Comparison of ENCODE assay signal across 8 cellular contexts in the genomic region with DNA sequence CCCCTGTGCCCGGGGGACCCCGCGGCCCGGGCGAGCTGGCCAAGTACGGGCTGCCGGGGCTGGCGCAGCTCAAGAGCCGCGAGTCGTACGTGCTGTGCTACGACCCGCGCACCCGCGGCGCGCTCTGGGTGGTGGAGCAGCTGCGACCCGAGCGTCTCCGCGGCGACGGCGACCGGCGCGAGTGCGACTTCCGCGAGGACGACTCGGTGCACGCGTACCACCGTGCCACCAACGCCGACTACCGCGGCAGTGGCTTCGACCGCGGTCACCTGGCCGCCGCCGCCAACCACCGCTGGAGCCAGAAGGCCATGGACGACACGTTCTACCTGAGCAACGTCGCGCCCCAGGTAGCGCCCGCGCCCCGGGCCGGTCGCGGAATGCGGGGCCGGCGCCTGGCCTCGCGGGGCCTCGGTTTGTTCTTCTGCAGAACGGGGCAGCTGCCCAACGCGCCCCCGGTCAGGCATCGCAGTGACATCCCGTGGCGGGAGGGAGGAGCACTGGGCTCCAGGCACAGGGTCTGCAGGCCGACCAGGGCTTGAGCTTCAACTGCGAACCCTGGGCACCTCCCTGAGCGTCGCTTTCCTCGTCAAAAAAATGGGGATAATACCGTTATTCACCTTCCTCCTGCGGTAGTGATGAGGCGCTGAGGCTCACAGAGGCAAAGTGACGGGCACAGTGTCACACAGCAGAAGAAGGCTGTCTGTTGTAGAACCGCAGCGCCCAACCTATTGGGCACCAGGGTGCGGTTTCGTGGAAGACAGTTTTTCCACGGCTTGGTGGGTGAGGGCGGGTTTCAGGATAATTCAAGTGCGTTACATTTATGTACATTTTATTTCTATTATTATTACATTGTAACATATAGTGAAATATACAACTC. TPM values are rescaled to one million over a fixed set of nuclear protein-coding genes. Genes with fewer than 3 reads are reported as not detected.
DNase-seq lines count a peak whose midpoint lies in the region; ATAC-seq and TF ChIP-seq lines count a peak whose summit lies in the region.

No MANE protein-coding gene starts in this region.

- H3K9me3 Mint-ChIP-seq in activated CD4-positive, alpha-beta T cell treated with anti-CD3 and anti-CD28 coated beads, Interleukin-2, amount 10 ng/mL, durations not matched to agents 7 days and 5 days, result no peaks in the 10 kb centered on the region
- H3K9me3 Mint-ChIP-seq in endodermal cell, result no peaks in the 10 kb centered on the region

- H3K27me3 Mint-ChIP-seq in activated CD4-positive, alpha-beta T cell treated with anti-CD3 and anti-CD28 coated beads, Interleukin-2, amount 10 ng/mL, durations not matched to agents 7 days and 5 days, result no peaks in the 10 kb centered on the region
- peaks cover 3% of the 10 kb centered on the region for H3K27me3 Mint-ChIP-seq in endodermal cell (ENCODE audit: insufficient read depth)

- H3K79me2 ChIP-seq in MM.1S (ENCODE audit: low read length), result peaks cover 7% of the 10 kb centered on the region

- CTCF ChIA-PET in activated CD4-positive, alpha-beta T cell treated with anti-CD3 and anti-CD28 coated beads, Interleukin-2, amount 10 ng/mL, durations not matched to agents 7 days and 5 days (lab: Charles Lee), result interaction anchor here (0.5 to 3.9 kb wide), 43 partner anchors 8 to 908 kb away, joined by 3 to 29 read pairs (median 4); partner anchors contain the start of genes DOLK, NUP188, SET and SPOUT1

- H3K27me3 ChIP-seq in HAP-1 (ENCODE audit: low read depth), result no peaks in the 10 kb centered on the region
- H3K27me3 ChIP-seq in MM.1S (replicated peaks; ENCODE audit: insufficient read depth, low read length), result no peaks in the 10 kb centered on the region
- H3K27me3 ChIP-seq in endodermal cell (ENCODE audit: control insufficient read depth, insufficient read depth, low read length, poor library complexity, severe bottlenecking), result no peaks in the 10 kb centered on the region

- no peak overlapping the region for H3K27ac ChIP-seq in MM.1S (ENCODE audit: low read length)
- H3K27ac ChIP-seq in endodermal cell (ENCODE audit: low read depth, low read length), result no peak overlapping the region

- no peak for TF ChIP-seq CTCF in GM12864 (IDR thresholded peaks at IDR 0.05; ENCODE audit: low read depth, low read length, missing control alignments)
- no peak; the same call in 1 of the 2 replicates for TF ChIP-seq CTCF in MM.1S (IDR thresholded peaks at IDR 0.05; ENCODE audit: low read length)
- TF ChIP-seq CTCF in endodermal cell (conservative IDR thresholded peaks at IDR 0.05), result no peak

- H3K9ac ChIP-seq in MM.1S (ENCODE audit: low read length), result peak overlapping the region; percentile 45; the same call in 1 of the 2 replicates
- H3K9ac ChIP-seq in endodermal cell (ENCODE audit: extremely low read depth, low read length, poor library complexity, severe bottlenecking), result peak overlapping the region; percentile 49

- H3K4me3 ChIP-seq in GM12864 (ENCODE audit: low read depth, low read length) (peak overlapping the region; percentile 65), HAP-1 (peak overlapping the region; percentile 47), MM.1S (ENCODE audit: low read length) (peak overlapping the region; percentile 72), endodermal cell (ENCODE audit: low read length) (peak overlapping the region; percentile 77)

- H3K9me2 ChIP-seq in MM.1S (replicated peaks; ENCODE audit: insufficient read depth, low read length), result no peaks in the 10 kb centered on the region

- H3K4me2 ChIP-seq in MM.1S (ENCODE audit: low read depth, low read length), result peak overlapping the region; percentile 99

- H4K20me1 ChIP-seq in MM.1S (ENCODE audit: insufficient read depth, low read length), result no peaks in the 10 kb centered on the region

- H3K4me1 ChIP-seq in HAP-1 (peaks cover 10% of the 10 kb centered on the region), MM.1S (ENCODE audit: low read length) (peaks cover 6% of the 10 kb centered on the region; the same call in 1 of the 2 replicates), endodermal cell (ENCODE audit: control insufficient read depth, insufficient read depth, low read length) (no peaks in the 10 kb centered on the region)

- H3K4me3 Mint-ChIP-seq in activated CD4-positive, alpha-beta T cell treated with anti-CD3 and anti-CD28 coated beads, Interleukin-2, amount 10 ng/mL, durations not matched to agents 7 days and 5 days, result peak overlapping the region; percentile 73
- H3K4me3 Mint-ChIP-seq in endodermal cell, result peak overlapping the region; percentile 59

- peak; percentile 15 for DNase-seq in GM12864 (ENCODE audit: low read depth)
- peak in 1 of 2 experiments; percentile 56 for DNase-seq in HAP-1 (ENCODE audit: low spot score in 2 of 2)
- peak; percentile 54 for DNase-seq in MM.1S
- DNase-seq in activated CD4-positive, alpha-beta T cell treated with anti-CD3 and anti-CD28 coated beads, Interleukin-2, amount 10 ng/mL, durations not matched to agents 7 days and 5 days, result peak; percentile 32
- peak; percentile 82 for DNase-seq in endodermal cell
- DNase-seq in middle frontal gyrus (ENCODE audit: extremely low spot score, low spot score), result peak; percentile 6
- peak; percentile 62 for DNase-seq in stimulated activated naive CD8-positive, alpha-beta T cell treated with anti-CD3 and anti-CD28 coated beads, Interleukin-15, Interleukin-2, amounts not matched to agents 100 U/mL and 50 U/mL, for 24 hours
- no peak for DNase-seq in NCI-H2081 treated with DMSO at 0.1 percent for 48 hours (lab: John Stamatoyannopoulos, UW)

- H3K9me3 ChIP-seq in HAP-1, result no peaks in the 10 kb centered on the region
- H3K9me3 ChIP-seq in MM.1S (replicated peaks; ENCODE audit: insufficient read depth, low read length), result no peaks in the 10 kb centered on the region
- H3K9me3 ChIP-seq in endodermal cell (ENCODE audit: control insufficient read depth, low read length), result no peaks in the 10 kb centered on the region

- ATAC-seq in stimulated activated naive CD8-positive, alpha-beta T cell treated with anti-CD3 and anti-CD28 coated beads, Interleukin-15, Interleukin-2, amounts not matched to agents 100 U/mL and 50 U/mL, for 24 hours, result peak; percentile 41

- in situ Hi-C loops in HAP-1 (cut with MboI; ENCODE audit: low sequenced_read_pairs), result loop anchor here (10.0 kb wide), 1 partner anchor 84 kb away; no protein-coding TSS in a partner anchor

- H3F3A ChIP-seq in MM.1S (ENCODE audit: insufficient read depth, low read length), result no peaks in the 10 kb centered on the region

- POLR2A ChIA-PET in activated CD4-positive, alpha-beta T cell treated with anti-CD3 and anti-CD28 coated beads, Interleukin-2, amount 10 ng/mL, durations not matched to agents 7 days and 5 days (lab: Charles Lee), result interaction anchor here (0.6 to 3.1 kb wide), 2 partner anchors 11 to 24 kb away, joined by 5 to 12 read pairs; partner anchors contain the start of gene SPOUT1

- WGBS in endodermal cell (ENCODE audit: insufficient coverage in 1 of 2, insufficient read length in 1 of 2), 2 experiments, result 9% methylated on average over 54 to 88 of the region's 90 CpGs

- H2AFZ ChIP-seq in MM.1S (ENCODE audit: low read length), result peak overlapping the region; percentile 78

- H3K36me3 ChIP-seq in HAP-1 (replicated peaks), result peaks cover 27% of the 10 kb centered on the region
- no peaks in the 10 kb centered on the region for H3K36me3 ChIP-seq in MM.1S (replicated peaks; ENCODE audit: insufficient read depth, low read length)
- peaks cover 10% of the 10 kb centered on the region for H3K36me3 ChIP-seq in endodermal cell (ENCODE audit: control insufficient read depth, insufficient read depth, low read length)

- H3K36me3 Mint-ChIP-seq in activated CD4-positive, alpha-beta T cell treated with anti-CD3 and anti-CD28 coated beads, Interleukin-2, amount 10 ng/mL, durations not matched to agents 7 days and 5 days (ENCODE audit: low read depth), result peaks cover 8% of the 10 kb centered on the region
- H3K36me3 Mint-ChIP-seq in endodermal cell (ENCODE audit: low read depth), result peaks cover 14% of the 10 kb centered on the region

- peaks cover 24% of the 10 kb centered on the region for H3K4me1 Mint-ChIP-seq in activated CD4-positive, alpha-beta T cell treated with anti-CD3 and anti-CD28 coated beads, Interleukin-2, amount 10 ng/mL, durations not matched to agents 7 days and 5 days
- H3K4me1 Mint-ChIP-seq in endodermal cell, result peaks cover 9% of the 10 kb centered on the region

- peak overlapping the region; percentile 13 for H3K27ac Mint-ChIP-seq in activated CD4-positive, alpha-beta T cell treated with anti-CD3 and anti-CD28 coated beads, Interleukin-2, amount 10 ng/mL, durations not matched to agents 7 days and 5 days
- H3K27ac Mint-ChIP-seq in endodermal cell, result peak overlapping the region; percentile 64

RNA-seq across cellular contexts. Expression of gene ENDOG, which starts 0.8 kb away (rescaled TPM):
- total RNA-seq in activated CD4-positive, alpha-beta T cell treated with anti-CD3 and anti-CD28 coated beads, Interleukin-2, amount 10 ng/mL, durations not matched to agents 7 days and 5 days, result 10 to 100 TPM; 10.2 to 11.3 TPM
- total RNA-seq in endodermal cell, result 10 to 100 TPM; 15.5 to 15.7 TPM
- 13.1 TPM for polyA plus RNA-seq in endodermal cell (2013, experiment 1 of 2)
- 11.5 TPM for polyA plus RNA-seq in endodermal cell (2013, experiment 2 of 2)

RNA-seq across cellular contexts. Expression of gene SPOUT1, which starts 10.5 kb away (rescaled TPM):
- total RNA-seq in activated CD4-positive, alpha-beta T cell treated with anti-CD3 and anti-CD28 coated beads, Interleukin-2, amount 10 ng/mL, durations not matched to agents 7 days and 5 days, result 10 to 100 TPM; 60.5 to 75.0 TPM
- total RNA-seq in endodermal cell, result 10 to 100 TPM; 66.9 to 86.5 TPM
- polyA plus RNA-seq in endodermal cell (2013, experiment 1 of 2), result 39.4 TPM
- 25.4 TPM for polyA plus RNA-seq in endodermal cell (2013, experiment 2 of 2)

RNA-seq across cellular contexts. Expression of gene TBC1D13, which starts 32.0 kb away (rescaled TPM):
- total RNA-seq in activated CD4-positive, alpha-beta T cell treated with anti-CD3 and anti-CD28 coated beads, Interleukin-2, amount 10 ng/mL, durations not matched to agents 7 days and 5 days, result 10 to 100 TPM; 18.4 to 21.1 TPM
- 10 to 100 TPM; 30.2 to 34.3 TPM for total RNA-seq in endodermal cell
- 30.9 TPM for polyA plus RNA-seq in endodermal cell (2013, experiment 1 of 2)
- 27.1 TPM for polyA plus RNA-seq in endodermal cell (2013, experiment 2 of 2)

RNA-seq across cellular contexts. Expression of gene ZER1, which starts 47.4 kb away (rescaled TPM):
- 10 to 100 TPM; 21.3 TPM for total RNA-seq in activated CD4-positive, alpha-beta T cell treated with anti-CD3 and anti-CD28 coated beads, Interleukin-2, amount 10 ng/mL, durations not matched to agents 7 days and 5 days
- total RNA-seq in endodermal cell, result 10 to 100 TPM; 33.0 to 33.8 TPM
- polyA plus RNA-seq in endodermal cell (2013, experiment 1 of 2), result 23.8 TPM
- 22.5 TPM for polyA plus RNA-seq in endodermal cell (2013, experiment 2 of 2)
